Comparison of ENCODE assay signal across 34 cellular contexts in genomic region chr16:31274831-31275816, GRCh38. TPM values are rescaled to one million over a fixed set of nuclear protein-coding genes. Genes with fewer than 3 reads are reported as not detected.
DNase-seq lines count a peak whose midpoint lies in the region; ATAC-seq and TF ChIP-seq lines count a peak whose summit lies in the region.
"Had no signal": no experiment of that assay in that cellular context is flagged by ENCODE, and none has a peak within 500 bp of the region (broad histone marks: within the 10 kb centered on the region; RNA-seq: fewer than 3 reads in every experiment).

No MANE protein-coding gene starts in this region.

- no peaks in the 10 kb centered on the region for H3K9me3 Mint-ChIP-seq in MCF 10A (ENCODE audit: unreplicated experiment)
- H3K9me3 Mint-ChIP-seq: CD8-positive, alpha-beta memory T cell; neural crest cell; stimulated activated memory B cell treated with anti-CD40 and anti-IgM and Interleukin-4, amounts not matched to agents 10 μg/mL and 1 μg/mL and 100 μg/mL, for 72 hours had no signal

- ATAC-seq in esophagus mucosa (peak; percentile 87), GM18502 (IDR thresholded peaks at IDR 0.05; ENCODE audit: poor library complexity, unreplicated experiment) (no peak)
- ATAC-seq: body of pancreas; heart left ventricle; right lobe of liver; stimulated activated memory B cell treated with anti-CD40 and anti-IgM and Interleukin-4, amounts not matched to agents 10 μg/mL and 1 μg/mL and 100 μg/mL, for 72 hours had no signal

- TF ChIP-seq POLR2A in breast epithelium (IDR thresholded peaks at IDR 0.05): no peak

- no peak overlapping the region for H3K4me3 Mint-ChIP-seq in MCF 10A (ENCODE audit: unreplicated experiment)
- H3K4me3 Mint-ChIP-seq: activated CD4-positive, alpha-beta T cell treated with anti-CD3 and anti-CD28 coated beads, Interleukin-2, amount 10 ng/mL, durations not matched to agents 7 days and 5 days; CD8-positive, alpha-beta memory T cell; neural crest cell; stimulated activated memory B cell treated with anti-CD40 and anti-IgM and Interleukin-4, amounts not matched to agents 10 μg/mL and 1 μg/mL and 100 μg/mL, for 72 hours had no signal

- no peaks in the 10 kb centered on the region for H3K27me3 Mint-ChIP-seq in MCF 10A (ENCODE audit: insufficient read depth, unreplicated experiment)
- H3K27me3 Mint-ChIP-seq: stimulated activated memory B cell treated with anti-CD40 and anti-IgM and Interleukin-4, amounts not matched to agents 10 μg/mL and 1 μg/mL and 100 μg/mL, for 72 hours had no signal

- peak; percentile 92 for DNase-seq in MCF 10A (ENCODE audit: unreplicated experiment)
- no peak for DNase-seq in breast epithelium (ENCODE audit: low spot score in 2 of 2)
- peak; percentile 90 for DNase-seq in RWPE1 (ENCODE audit: low spot score)
- no peak for DNase-seq in SKM-1 (lab: John Stamatoyannopoulos, UW; ENCODE audit: unreplicated experiment)
- no peak for DNase-seq in globus pallidus (ENCODE audit: low spot score)
- DNase-seq in DMS79 treated with DMSO at 0.1 percent for 48 hours (lab: John Stamatoyannopoulos, UW): no peak
- DNase-seq: activated CD4-positive, alpha-beta T cell treated with anti-CD3 and anti-CD28 coated beads, Interleukin-2, amount 10 ng/mL, durations not matched to agents 7 days and 5 days; activated T-cell treated with anti-CD3 and anti-CD28 coated beads, Interleukin-2, amount 50 U/mL, for 48 hours; BE2C; body of pancreas; CD8-positive, alpha-beta memory T cell; DMS153; effector CD4-positive, alpha-beta T cell; heart left ventricle; KG1; MM.1S; NCI-H1417; NCI-H524 treated with DMSO at 0.1 percent for 48 hours; posterior cingulate gyrus; right lobe of liver; SHP77; stimulated activated CD4-positive, alpha-beta T cell treated with anti-CD3 and anti-CD28 coated beads, Interleukin-4, amount 100 ng/mL, for 4 hours; T-helper 9 cell; WERI-Rb-1 had no signal

- H3K36me3 ChIP-seq in breast epithelium: no peaks in the 10 kb centered on the region
- H3K36me3 ChIP-seq: BE2C, HAP-1, right lobe of liver, vagina, WERI-Rb-1 had no signal

- H3K4me3 ChIP-seq in breast epithelium: no peak overlapping the region
- H3K4me3 ChIP-seq: body of pancreas, HAP-1, heart left ventricle, right lobe of liver, vagina had no signal

- POLR2A ChIA-PET in MCF 10A (lab: Yijun Ruan, JAX): interaction anchor here (4.4 kb wide), 1 partner anchor 95 kb away, joined by 17 read pairs; the partner anchor contains the start of gene FUS
- POLR2A ChIA-PET in RWPE1 (lab: Yijun Ruan, JAX; ENCODE audit: low non-redundant PET): no interaction called here

- H3K27me3 ChIP-seq in breast epithelium: no peaks in the 10 kb centered on the region
- H3K27me3 ChIP-seq: body of pancreas, right lobe of liver, vagina had no signal

- TF ChIP-seq CTCF in MCF 10A (IDR thresholded peaks at IDR 0.05; ENCODE audit: unreplicated experiment) (no peak), breast epithelium (IDR thresholded peaks at IDR 0.05) (no peak), RWPE1 (conservative IDR thresholded peaks at IDR 0.05; ENCODE audit: low read depth) (no peak)

- no TSS peak for BruUV-seq in MCF 10A (replicated peaks; lab: Mats Ljungman, UMichigan)

- H3K36me3 Mint-ChIP-seq in MCF 10A (ENCODE audit: insufficient read depth, unreplicated experiment): no peaks in the 10 kb centered on the region

- no peaks in the 10 kb centered on the region for H3K4me1 ChIP-seq in breast epithelium
- H3K4me1 ChIP-seq: BE2C, body of pancreas, HAP-1, heart left ventricle, right lobe of liver, vagina had no signal

- peak overlapping the region; percentile 59 for H3K27ac Mint-ChIP-seq in MCF 10A (ENCODE audit: low read depth, unreplicated experiment)
- H3K27ac Mint-ChIP-seq: activated CD4-positive, alpha-beta T cell treated with anti-CD3 and anti-CD28 coated beads, Interleukin-2, amount 10 ng/mL, durations not matched to agents 7 days and 5 days; CD8-positive, alpha-beta memory T cell; stimulated activated memory B cell treated with anti-CD40 and anti-IgM and Interleukin-4, amounts not matched to agents 10 μg/mL and 1 μg/mL and 100 μg/mL, for 72 hours had no signal

- H3K27ac ChIP-seq in breast epithelium: no peak overlapping the region
- no peak overlapping the region for H3K27ac ChIP-seq in RWPE1
- H3K27ac ChIP-seq: body of pancreas, heart left ventricle, right lobe of liver, vagina, WERI-Rb-1 had no signal

- peaks cover 25% of the 10 kb centered on the region for H3K4me1 Mint-ChIP-seq in MCF 10A (ENCODE audit: insufficient read depth, unreplicated experiment)
- H3K4me1 Mint-ChIP-seq: CD8-positive, alpha-beta memory T cell; neural crest cell; stimulated activated memory B cell treated with anti-CD40 and anti-IgM and Interleukin-4, amounts not matched to agents 10 μg/mL and 1 μg/mL and 100 μg/mL, for 72 hours had no signal

- CTCF ChIA-PET in MCF 10A (lab: Yijun Ruan, JAX) (interaction anchor here (0.6 to 0.8 kb wide), 3 partner anchors 25 to 68 kb away, joined by 3 to 5 read pairs (median 3); no protein-coding TSS in a partner anchor), RWPE1 (lab: Yijun Ruan, JAX) (interaction anchor here (0.6 kb wide), 1 partner anchor 62 kb away, joined by 3 read pairs; no protein-coding TSS in a partner anchor)

- intact Hi-C loops in MCF 10A (cut with micrococcal nuclease): no loop called here
- intact Hi-C loops in breast epithelium (cut with DNase I; ENCODE audit: low total_unique reads): no loop called here

- no peaks in the 10 kb centered on the region for H3K9me3 ChIP-seq in breast epithelium
- H3K9me3 ChIP-seq: BE2C, body of pancreas, HAP-1, right lobe of liver, vagina had no signal

RNA-seq across cellular contexts. Expression of gene ITGAM, which starts 15.3 kb away (rescaled TPM):
- total RNA-seq in MCF 10A (2022) (0.76 TPM in 1 of 2 replicates, not detected in the other), breast epithelium (10 to 100 TPM in 1 of 3 donors, 1 to 10 TPM in 2; 5.2 to 23.5 (median 8.0) TPM), esophagus mucosa (0.96 TPM)
- total RNA-seq: lung microvascular endothelial cell, neural crest cell had no signal

RNA-seq across cellular contexts. Expression of gene PYDC1, which starts 58.2 kb away (rescaled TPM):
- total RNA-seq in MCF 10A (2022) (not detected in 2 replicates), breast epithelium (not detected), esophagus mucosa (not detected)
- total RNA-seq: A673; activated CD4-positive, alpha-beta T cell treated with anti-CD3 and anti-CD28 coated beads, Interleukin-2, amount 10 ng/mL, durations not matched to agents 7 days and 5 days; body of pancreas; CD8-positive, alpha-beta memory T cell; epithelial cell of proximal tubule; heart left ventricle; HT1080; lung microvascular endothelial cell; neural crest cell; right lobe of liver; vagina had no signal

Comparison
In these comparisons a context has a peak if more than half of its experiments do, and no peak if none do; other contexts are left out.
1. DNase-seq: peak in MCF 10A (single experiment) and RWPE1 (single experiment); none in breast epithelium (0 of 2), SKM-1 (single experiment), globus pallidus (single experiment) and DMS79 treated with DMSO at 0.1 percent for 48 hours (single experiment).